Comparison of ENCODE assay signal across 9 cellular contexts in the genomic region with DNA sequence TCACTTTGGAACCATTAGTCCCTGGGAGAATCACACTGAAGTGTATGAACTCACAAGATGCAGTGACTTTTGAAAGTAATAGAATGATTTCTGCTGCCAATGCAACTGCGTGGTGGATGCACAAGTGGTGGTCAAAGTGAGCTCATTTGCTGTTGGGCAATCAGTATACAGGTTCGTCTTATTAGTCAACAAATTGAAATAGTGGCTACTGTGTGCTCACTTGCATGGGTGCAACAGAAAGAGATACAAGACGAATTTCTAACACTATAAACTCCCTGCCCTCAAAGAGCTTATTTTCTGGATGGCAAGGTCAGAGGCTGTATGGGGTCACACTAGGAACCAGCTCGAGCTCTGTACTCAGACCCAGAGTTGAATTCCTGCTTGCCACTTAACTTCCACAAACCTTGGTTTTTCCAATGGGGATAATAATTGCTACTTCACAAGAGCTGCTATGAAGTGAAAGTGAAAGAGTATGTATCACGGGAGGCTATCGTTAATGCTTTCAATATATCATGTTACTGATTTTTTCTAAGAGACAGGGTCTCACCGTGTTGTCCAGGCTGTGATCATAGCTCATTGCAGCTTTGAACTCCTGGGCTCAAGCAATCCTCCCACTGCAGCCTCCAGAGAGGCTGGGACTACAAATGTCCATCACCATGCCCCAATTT. TPM values are rescaled to one million over a fixed set of nuclear protein-coding genes. Genes with fewer than 3 reads are reported as not detected.
DNase-seq lines count a peak whose midpoint lies in the region; ATAC-seq, FAIRE-seq and TF ChIP-seq lines count a peak whose summit lies in the region.
"Had no signal": no experiment of that assay in that cellular context is flagged by ENCODE, and none has a peak within 500 bp of the region (broad histone marks: within the 10 kb centered on the region; RNA-seq: fewer than 3 reads in every experiment).

No MANE protein-coding gene starts in this region.

- H3K36me3 Mint-ChIP-seq in MCF 10A (ENCODE audit: insufficient read depth, unreplicated experiment): peaks cover 27% of the 10 kb centered on the region
- peaks cover 17% of the 10 kb centered on the region for H3K36me3 Mint-ChIP-seq in T-helper 2 cell treated with Interferon-gamma antibody and Interleukin-4, amounts not matched to agents 5 μg/mL and 100 μg/mL, for 36 hours (ENCODE audit: low read depth)

- TF ChIP-seq POLR2A in breast epithelium (IDR thresholded peaks at IDR 0.05): no peak

- H3K27ac ChIP-seq in breast epithelium: peak overlapping the region in 1 of 2 donors; percentile 21
- no peak overlapping the region for H3K27ac ChIP-seq in kidney (ENCODE audit: low read depth in 2 of 2, low read length in 2 of 2)
- H3K27ac ChIP-seq in thoracic aorta: no peak overlapping the region

- DNase-seq in breast epithelium (ENCODE audit: low spot score in 2 of 2) (no peak), MCF 10A (ENCODE audit: unreplicated experiment) (no peak), kidney (no peak), thoracic aorta (ENCODE audit: low spot score) (no peak), superior temporal gyrus (ENCODE audit: extremely low spot score) (no peak), pons (ENCODE audit: low spot score) (no peak)
- DNase-seq in T-helper 2 cell treated with Interferon-gamma antibody and Interleukin-4, amounts not matched to agents 5 μg/mL and 100 μg/mL, for 36 hours (ENCODE audit: low spot score): no peak

- CTCF ChIA-PET in MCF 10A (lab: Yijun Ruan, JAX): interaction anchor here (0.6 to 1.1 kb wide), 2 partner anchors 45 to 451 kb away, joined by 3 to 4 read pairs; no protein-coding TSS in a partner anchor

- no peak for TF ChIP-seq CTCF in breast epithelium (IDR thresholded peaks at IDR 0.05)
- TF ChIP-seq CTCF in MCF 10A (IDR thresholded peaks at IDR 0.05; ENCODE audit: unreplicated experiment): no peak
- TF ChIP-seq CTCF in kidney (IDR thresholded peaks at IDR 0.05; ENCODE audit: borderline replicate concordance, extremely low read depth, insufficient read depth): no peak
- TF ChIP-seq CTCF in thoracic aorta (IDR thresholded peaks at IDR 0.05): no peak

- peaks cover 9% of the 10 kb centered on the region for H3K4me1 Mint-ChIP-seq in MCF 10A (ENCODE audit: insufficient read depth, unreplicated experiment)
- H3K4me1 Mint-ChIP-seq in T-helper 2 cell treated with Interferon-gamma antibody and Interleukin-4, amounts not matched to agents 5 μg/mL and 100 μg/mL, for 36 hours (ENCODE audit: low read depth): peaks cover 24% of the 10 kb centered on the region

- no peak for FAIRE-seq in kidney (lab: Jason Lieb, UNC)
- FAIRE-seq: H1 had no signal

- H3K9me3 ChIP-seq in breast epithelium (no peaks in the 10 kb centered on the region), kidney (ENCODE audit: control insufficient read depth in 1 of 2, low read length in 2 of 2) (no peaks in the 10 kb centered on the region), thoracic aorta (no peaks in the 10 kb centered on the region)

- intact Hi-C loops in breast epithelium (cut with DNase I; ENCODE audit: low total_unique reads) (no loop called here), MCF 10A (cut with micrococcal nuclease) (no loop called here), kidney (cut with DNase I) (no loop called here)

- no peaks in the 10 kb centered on the region for H3K27me3 ChIP-seq in breast epithelium
- H3K27me3 ChIP-seq in thoracic aorta (replicated peaks; ENCODE audit: insufficient read depth): no peaks in the 10 kb centered on the region

- H3K27me3 Mint-ChIP-seq in MCF 10A (ENCODE audit: insufficient read depth, unreplicated experiment): no peaks in the 10 kb centered on the region
- no peaks in the 10 kb centered on the region for H3K27me3 Mint-ChIP-seq in T-helper 2 cell treated with Interferon-gamma antibody and Interleukin-4, amounts not matched to agents 5 μg/mL and 100 μg/mL, for 36 hours (ENCODE audit: low read depth)

- ATAC-seq in thoracic aorta (ENCODE audit: insufficient number of reproducible peaks, low FRiP score, low read depth) (no peak), HG03460 (IDR thresholded peaks at IDR 0.05; ENCODE audit: unreplicated experiment) (no peak)

- no peak overlapping the region for H3K27ac Mint-ChIP-seq in MCF 10A (ENCODE audit: low read depth, unreplicated experiment)
- H3K27ac Mint-ChIP-seq in T-helper 2 cell treated with Interferon-gamma antibody and Interleukin-4, amounts not matched to agents 5 μg/mL and 100 μg/mL, for 36 hours: peak overlapping the region; percentile 43

- H3K36me3 ChIP-seq in breast epithelium: no peaks in the 10 kb centered on the region
- H3K36me3 ChIP-seq in kidney (ENCODE audit: control insufficient read depth in 1 of 2, insufficient read depth in 2 of 2, low read length in 2 of 2): peaks cover 9% of the 10 kb centered on the region in 2 donors
- H3K36me3 ChIP-seq in thoracic aorta: peaks cover 15% of the 10 kb centered on the region

- no peaks in the 10 kb centered on the region for H3K9me3 Mint-ChIP-seq in MCF 10A (ENCODE audit: unreplicated experiment)
- H3K9me3 Mint-ChIP-seq in T-helper 2 cell treated with Interferon-gamma antibody and Interleukin-4, amounts not matched to agents 5 μg/mL and 100 μg/mL, for 36 hours: no peaks in the 10 kb centered on the region

- H3K4me3 ChIP-seq in breast epithelium (peak overlapping the region; percentile 4 to 45 (median 14)), kidney (ENCODE audit: low read length in 2 of 2) (peak overlapping the region; percentile 29 to 54), thoracic aorta (peak overlapping the region; percentile 30)

- H3K9ac ChIP-seq in kidney (ENCODE audit: low read length in 2 of 2): no peak overlapping the region

- BruUV-seq in MCF 10A (replicated peaks; lab: Mats Ljungman, UMichigan): no TSS peak

- H3K4me1 ChIP-seq in breast epithelium (no peaks in the 10 kb centered on the region), kidney (ENCODE audit: control insufficient read depth in 1 of 2, insufficient read depth in 1 of 2, low read depth in 1 of 2, low read length in 2 of 2) (no peaks in the 10 kb centered on the region), thoracic aorta (ENCODE audit: control insufficient read depth in 1 of 2, low read depth in 2 of 2) (no peaks in the 10 kb centered on the region)

- H3K4me3 Mint-ChIP-seq in MCF 10A (ENCODE audit: unreplicated experiment): no peak overlapping the region
- H3K4me3 Mint-ChIP-seq in T-helper 2 cell treated with Interferon-gamma antibody and Interleukin-4, amounts not matched to agents 5 μg/mL and 100 μg/mL, for 36 hours: peak overlapping the region; percentile 70

- POLR2A ChIA-PET in MCF 10A (lab: Yijun Ruan, JAX): interaction anchor here (0.6 to 1.1 kb wide), 3 partner anchors 13 to 471 kb away, joined by 3 read pairs; partner anchors contain the start of genes BAZ1B and TBL2

RNA-seq across cellular contexts. Expression of gene BCL7B, which starts 8.3 kb away (rescaled TPM):
- total RNA-seq in breast epithelium (10 to 100 TPM; 29.6 to 93.0 (median 40.6) TPM), MCF 10A (2022) (66.5 and 73.3 TPM in 2 replicates), kidney (55.4 TPM), thoracic aorta (100 to 1,000 TPM in 1 of 2 donors, 10 to 100 TPM in 1; 99.8 to 129 TPM)
- polyA plus RNA-seq in kidney (ENCODE audit: insufficient read depth, low read depth, low replicate concordance): 67.3 TPM

RNA-seq across cellular contexts. Expression of gene TBL2, which starts 12.6 kb away (rescaled TPM):
- total RNA-seq in breast epithelium (10 to 100 TPM; 31.0 to 39.3 (median 32.1) TPM), MCF 10A (2022) (44.0 and 47.0 TPM in 2 replicates), kidney (33.6 TPM), thoracic aorta (10 to 100 TPM; 17.1 to 31.7 TPM)
- 18.8 TPM for polyA plus RNA-seq in kidney (ENCODE audit: insufficient read depth, low read depth, low replicate concordance)

RNA-seq across cellular contexts. Expression of gene BAZ1B, which starts 43.7 kb away (rescaled TPM):
- total RNA-seq in breast epithelium: 10 to 100 TPM; 53.7 to 57.4 (median 56.3) TPM
- total RNA-seq in MCF 10A (2022): 84.0 and 86.7 TPM in 2 replicates
- total RNA-seq in kidney: 52.0 TPM
- polyA plus RNA-seq in kidney (ENCODE audit: insufficient read depth, low read depth, low replicate concordance): 10.4 TPM
- total RNA-seq in thoracic aorta: 10 to 100 TPM; 43.9 to 65.3 TPM

RNA-seq across cellular contexts. Expression of gene MLXIPL, which starts 58.5 kb away (rescaled TPM):
- total RNA-seq in breast epithelium (100 to 1,000 TPM in 1 of 3 donors, 10 to 100 TPM in 2; 10.4 to 109 (median 21.3) TPM), MCF 10A (2022) (1.5 TPM in 1 of 2 replicates, not detected in the other), kidney (26.2 TPM), thoracic aorta (10 to 100 TPM in 1 of 2 donors, 1 to 10 TPM in 1; 6.4 to 36.4 TPM)
- polyA plus RNA-seq in kidney (ENCODE audit: insufficient read depth, low read depth, low replicate concordance): 27.9 TPM
